Comparison of ENCODE assay signal across 18 cellular contexts in genomic region chr10:58556516-58556915, GRCh38.
"Had no signal": no experiment of that assay in that cellular context is flagged by ENCODE, and none has a peak within 500 bp of the region (broad histone marks: within the 10 kb centered on the region; RNA-seq: fewer than 3 reads in every experiment).

No MANE protein-coding gene starts in this region.

- H3K4me3 ChIP-seq: colonic mucosa, lung, smooth muscle cell, upper lobe of right lung, vagina had no signal

- H3K4me1 ChIP-seq: colonic mucosa, foreskin keratinocyte, upper lobe of right lung, vagina had no signal

- H3K4me1 Mint-ChIP-seq: immature natural killer cell, naive B cell had no signal

- H3K27ac ChIP-seq: colonic mucosa, foreskin keratinocyte, neutrophil, upper lobe of right lung, vagina had no signal

- H3K27ac Mint-ChIP-seq: immature natural killer cell, naive B cell had no signal

- H3K4me3 Mint-ChIP-seq: immature natural killer cell, naive B cell had no signal

- H3K36me3 ChIP-seq: colonic mucosa, neutrophil, upper lobe of right lung, vagina had no signal

- DNase-seq: colonic mucosa; dermis blood vessel endothelial cell; erythroblast; foreskin keratinocyte; immature natural killer cell; left cardiac atrium; left ventricle myocardium superior; mesendoderm; naive B cell; posterior cingulate gyrus; right cardiac atrium; stimulated activated CD4-positive, alpha-beta T cell treated with anti-CD3 and anti-CD28 coated beads, Interleukin-2, amount 100 ng/mL, for 48 hours; stimulated activated naive CD4-positive, alpha-beta T cell treated with Interleukin-2 at 50 U/mL for 16 hours; upper lobe of right lung had no signal

- H3K9me3 ChIP-seq: colonic mucosa, neutrophil, vagina had no signal

- H3K36me3 Mint-ChIP-seq: immature natural killer cell had no signal

- H3K27me3 Mint-ChIP-seq: naive B cell had no signal

- H3K27me3 ChIP-seq: colonic mucosa, foreskin keratinocyte, neutrophil, upper lobe of right lung, vagina had no signal
